8 cellular contexts compared by ENCODE assay signal in genomic region chr16:15649727-15650018, GRCh38. TPM values are rescaled to one million over a fixed set of nuclear protein-coding genes. Genes with fewer than 3 reads are reported as not detected.
DNase-seq lines count a peak whose midpoint lies in the region; ATAC-seq and TF ChIP-seq lines count a peak whose summit lies in the region.

No MANE protein-coding gene starts in this region.

- peaks cover 10 to 45% (median 39%) of the 10 kb centered on the region in 4 donors for H3K4me1 Mint-ChIP-seq in naive thymus-derived CD8-positive, alpha-beta T cell

- no peak for TF ChIP-seq CTCF in BJ (IDR thresholded peaks at IDR 0.05; ENCODE audit: insufficient read depth, low read depth, low read length)

- no peaks in the 10 kb centered on the region for H3K27me3 ChIP-seq in BJ (ENCODE audit: control insufficient read depth, insufficient read depth, low read length)

- peak overlapping the region; percentile 72 for H3K27ac ChIP-seq in cingulate gyrus (ENCODE audit: low read depth, low read length)

- H3K36me3 Mint-ChIP-seq in naive thymus-derived CD8-positive, alpha-beta T cell, result peaks cover 5 to 18% (median 8%) of the 10 kb centered on the region in 3 donors

- H3K27me3 Mint-ChIP-seq in naive thymus-derived CD8-positive, alpha-beta T cell, result peaks cover 0 to 2% (median 0%) of the 10 kb centered on the region in 5 donors

- H3K4me3 ChIP-seq in BJ (ENCODE audit: low read depth, low read length), result peak overlapping the region; percentile 37
- H3K4me3 ChIP-seq in Jurkat, Clone E6-1 (ENCODE audit: low read length), result peak overlapping the region; percentile 55

- peak overlapping the region; percentile 78 to 100 (median 92) for H3K4me3 Mint-ChIP-seq in naive thymus-derived CD8-positive, alpha-beta T cell

- CTCF ChIA-PET in BJ (lab: Yijun Ruan, JAX), result no interaction called here

- POLR2A ChIA-PET in BJ (lab: Charles Lee), result no interaction called here
- POLR2A ChIA-PET in naive thymus-derived CD8-positive, alpha-beta T cell (lab: Charles Lee), result interaction anchor here (1.8 to 2.7 kb wide), 3 partner anchors 8 to 23 kb away, joined by 12 to 18 read pairs (median 16); partner anchors contain the start of gene MARF1

- no peaks in the 10 kb centered on the region for H3K9me3 Mint-ChIP-seq in naive thymus-derived CD8-positive, alpha-beta T cell

- no peak for ATAC-seq in naive thymus-derived CD8-positive, alpha-beta T cell
- ATAC-seq in HG02970 (IDR thresholded peaks at IDR 0.05; ENCODE audit: low FRiP score, unreplicated experiment), result no peak
- no peak for ATAC-seq in HG03025 (IDR thresholded peaks at IDR 0.05; ENCODE audit: low FRiP score, unreplicated experiment)

- DNase-seq in BJ (ENCODE audit: low read depth), result no peak
- DNase-seq in Jurkat, Clone E6-1 (ENCODE audit: low read depth, low spot score), result no peak
- no peak for DNase-seq in naive thymus-derived CD8-positive, alpha-beta T cell
- no peak for DNase-seq in stimulated activated CD4-positive, alpha-beta T cell treated with anti-CD3 and anti-CD28 coated beads, Interleukin-12 subunit alpha, Interleukin-12 subunit beta, amount 100 ng/mL, for 4 hours
- no peak for DNase-seq in GF-D8 (lab: John Stamatoyannopoulos, UW)

- H3K36me3 ChIP-seq in BJ (ENCODE audit: control insufficient read depth, insufficient read depth, low read length), result no peaks in the 10 kb centered on the region

- H3K27ac Mint-ChIP-seq in naive thymus-derived CD8-positive, alpha-beta T cell, result peak overlapping the region in 9 of 10 donors; percentile 77 to 97 (median 94)

RNA-seq across cellular contexts. Expression of gene NDE1, which starts 0.4 kb away (rescaled TPM):
- polyA plus RNA-seq in BJ (2011; rRNA removed), result 22.9 and 25.6 TPM in 2 replicates
- 19.9 and 25.3 TPM in 2 replicates for polyA minus RNA-seq in BJ (2011; rRNA and poly(A)+ RNA removed)
- polyA plus RNA-seq in Jurkat, Clone E6-1 (2012; ENCODE audit: insufficient read depth, insufficient read length), result 66.4 TPM
- 100 to 1,000 TPM; 128 to 138 TPM for total RNA-seq in naive thymus-derived CD8-positive, alpha-beta T cell
- polyA plus RNA-seq in naive thymus-derived CD8-positive, alpha-beta T cell, result 10 to 100 TPM; 23.5 to 59.1 (median 42.3) TPM

RNA-seq across cellular contexts. Expression of gene MARF1, which starts 6.7 kb away (rescaled TPM):
- polyA plus RNA-seq in BJ (2011; rRNA removed), result 22.5 and 25.2 TPM in 2 replicates
- 23.0 and 33.3 TPM in 2 replicates for polyA minus RNA-seq in BJ (2011; rRNA and poly(A)+ RNA removed)
- 21.7 TPM for polyA plus RNA-seq in Jurkat, Clone E6-1 (2012; ENCODE audit: insufficient read depth, insufficient read length)
- total RNA-seq in naive thymus-derived CD8-positive, alpha-beta T cell, result 100 to 1,000 TPM; 228 to 256 TPM
- polyA plus RNA-seq in naive thymus-derived CD8-positive, alpha-beta T cell, result 10 to 100 TPM; 10.9 to 18.2 (median 15.2) TPM
